14 cellular contexts compared by ENCODE assay signal in genomic region chr10:103793920-103794883, GRCh38.
A peak's percentile ranks its signal among the peaks of the same experiment; 100 is the strongest.
DNase-seq lines count a peak whose midpoint lies in the region; ATAC-seq, FAIRE-seq and TF ChIP-seq lines count a peak whose summit lies in the region.
"Had no signal": no experiment of that assay in that cellular context is flagged by ENCODE, and none has a peak within 500 bp of the region (broad histone marks: within the 10 kb centered on the region; RNA-seq: fewer than 3 reads in every experiment).

No MANE protein-coding gene starts in this region.

- no peak overlapping the region for H3K27ac Mint-ChIP-seq in activated CD4-positive, alpha-beta T cell treated with anti-CD3 and anti-CD28 coated beads for 36 hours
- H3K27ac Mint-ChIP-seq: mesothelial cell of epicardium had no signal

- H3K79me2 ChIP-seq in HepG2 (ENCODE audit: insufficient read depth, low read length), result peaks cover 27% of the 10 kb centered on the region

- H3K4me3 ChIP-seq in RWPE2 (ENCODE audit: severe bottlenecking), result no peak overlapping the region
- H3K4me3 ChIP-seq in HepG2 (replicated peaks in 1 of 3; ENCODE audit: insufficient read depth in 1 of 3, low read depth in 2 of 3, low read length in 3 of 3), result peak overlapping the region; percentile 3 to 39 (median 6); a peak in 2 of 6 replicates
- H3K4me3 ChIP-seq in upper lobe of left lung, result no peak overlapping the region
- H3K4me3 ChIP-seq: testis had no signal

- CTCF ChIA-PET in HepG2 (lab: Yijun Ruan, JAX; ENCODE audit: low intra/inter-chr PET ratio, low total read pairs), result no interaction called here
- CTCF ChIA-PET in activated CD4-positive, alpha-beta T cell treated with anti-CD3 and anti-CD28 coated beads for 36 hours (lab: Charles Lee), result interaction anchor here (0.5 kb wide), 1 partner anchor 108 kb away, joined by 3 read pairs; no protein-coding TSS in a partner anchor

- TF ChIP-seq EP300 in HepG2 (IDR thresholded peaks at IDR 0.05; ENCODE audit: low read depth in 2 of 2, low read length in 2 of 2), result peak; percentile 98 to 100
- TF ChIP-seq EP300 in HepG2 (CRISPR knock-in tag; IDR thresholded peaks at IDR 0.05; ENCODE audit: borderline replicate concordance), result peak; percentile 99
- TF ChIP-seq EP300 in upper lobe of left lung (IDR thresholded peaks at IDR 0.05), result peak in 2 of 4 donors; percentile 31 to 51

- 2% methylated on average over 8 of the region's 13 CpGs for WGBS in HepG2 (ENCODE audit: low lambda C conversion rate)
- WGBS in upper lobe of left lung, 2 donors, result 43 to 54% methylated on average over 12 to 13 of the region's 13 CpGs

- TF ChIP-seq RAD21 in HepG2 (CRISPR knock-in tag; IDR thresholded peaks at IDR 0.05), result peak; percentile 58; the same call in 1 of the 2 replicates

- H3K36me3 Mint-ChIP-seq in activated CD4-positive, alpha-beta T cell treated with anti-CD3 and anti-CD28 coated beads for 36 hours (ENCODE audit: low read depth), result no peaks in the 10 kb centered on the region

- H3K27me3 Mint-ChIP-seq in activated CD4-positive, alpha-beta T cell treated with anti-CD3 and anti-CD28 coated beads for 36 hours, result no peaks in the 10 kb centered on the region

- POLR2A ChIA-PET in HepG2 (lab: Yijun Ruan, JAX), result interaction anchor here (0.7 to 5.5 kb wide), 20 partner anchors 9 to 136 kb away, joined by 3 to 107 read pairs (median 7); partner anchors contain the start of gene SH3PXD2A
- POLR2A ChIA-PET in activated CD4-positive, alpha-beta T cell treated with anti-CD3 and anti-CD28 coated beads for 36 hours (lab: Charles Lee), result no interaction called here

- H3K9me3 Mint-ChIP-seq in activated CD4-positive, alpha-beta T cell treated with anti-CD3 and anti-CD28 coated beads for 36 hours (ENCODE audit: low read depth), result no peaks in the 10 kb centered on the region
- H3K9me3 Mint-ChIP-seq: mesothelial cell of epicardium had no signal

- intact Hi-C loops in HepG2 (cut with micrococcal nuclease; ENCODE audit: unreplicated experiment), result loop anchor here (1.0 to 5.0 kb wide), 4 partner anchors 13 to 77 kb away; no protein-coding TSS in a partner anchor
- intact Hi-C loops in activated CD4-positive, alpha-beta T cell treated with anti-CD3 and anti-CD28 coated beads for 36 hours (cut with DNase I, micrococcal nuclease), result no loop called here

- H3K36me3 ChIP-seq in RWPE2 (ENCODE audit: low read depth) (peaks cover 69% of the 10 kb centered on the region), HepG2 (replicated peaks in 1 of 2; ENCODE audit: control insufficient read depth in 1 of 2, insufficient read depth in 2 of 2, low read length in 2 of 2) (peaks cover 23 to 52% of the 10 kb centered on the region in 2 experiments), upper lobe of left lung (no peaks in the 10 kb centered on the region)

- TF ChIP-seq CTCF in RWPE2 (IDR thresholded peaks at IDR 0.05; ENCODE audit: poor library complexity, severe bottlenecking), result no peak
- TF ChIP-seq CTCF in HepG2 (CRISPR knock-in tag; IDR thresholded peaks at IDR 0.05), result peak; percentile 28; the same call in 1 of the 2 replicates
- TF ChIP-seq CTCF in upper lobe of left lung (IDR thresholded peaks at IDR 0.05), result peak in 1 of 6 experiments; percentile 7

- ATAC-seq in RWPE2 (ENCODE audit: low read depth) (no peak), HepG2 (peak; percentile 97), upper lobe of left lung (ENCODE audit: low FRiP score in 2 of 2) (peak; percentile 67 to 85)
- ATAC-seq in activated CD4-positive, alpha-beta T cell treated with anti-CD3 and anti-CD28 coated beads for 36 hours, result no peak

- H3K4me1 Mint-ChIP-seq in activated CD4-positive, alpha-beta T cell treated with anti-CD3 and anti-CD28 coated beads for 36 hours, result peaks cover 6% of the 10 kb centered on the region

- BruUV-seq in HepG2 (replicated peaks; lab: Mats Ljungman, UMichigan), result TSS peak; percentile 100

- H3K9ac ChIP-seq in HepG2 (ENCODE audit: insufficient read depth, low read depth, low read length), result peak overlapping the region; percentile 66

- H3K27me3 ChIP-seq in RWPE2 (ENCODE audit: insufficient read depth, poor library complexity, severe bottlenecking) (no peaks in the 10 kb centered on the region), HepG2 (ENCODE audit: control insufficient read depth in 1 of 2, insufficient read depth in 2 of 2, low read length in 2 of 2) (no peaks in the 10 kb centered on the region), upper lobe of left lung (no peaks in the 10 kb centered on the region)
- H3K27me3 ChIP-seq: testis had no signal

- in situ Hi-C loops in HepG2 (cut with HindIII; ENCODE audit: extremely low pct_ligation_motif_present, low pct_unique_long_range_greater_than_20kb), result loop anchor here (5.0 kb wide), 2 partner anchors 63 to 77 kb away; partner anchors contain the start of gene SH3PXD2A

- peak; percentile 23 for DNase-seq in SIG-M5 treated with dmso at 0.1 percent for 504 hours (lab: John Stamatoyannopoulos, UW; ENCODE audit: unreplicated experiment)
- no peak for DNase-seq in SIG-M5 (lab: John Stamatoyannopoulos, UW)
- DNase-seq in RWPE2 (ENCODE audit: low spot score), result no peak
- peak; percentile 99 for DNase-seq in HepG2 (ENCODE audit: low spot score)
- peak in 1 of 2 donors; percentile 88 for DNase-seq in upper lobe of left lung
- no peak for DNase-seq in inferior parietal cortex (ENCODE audit: extremely low spot score)
- DNase-seq in stimulated activated CD4-positive, alpha-beta T cell treated with anti-CD3 and anti-CD28 coated beads, Interleukin-1b, Interleukin-23, amount 100 ng/mL, for 48 hours, result no peak
- DNase-seq in activated CD4-positive, alpha-beta T cell treated with anti-CD3 and anti-CD28 coated beads for 36 hours, result no peak
- DNase-seq: effector CD8-positive, alpha-beta T cell; EL; glutamatergic neuron; T-helper 9 cell; testis had no signal

- H3K4me2 ChIP-seq in HepG2 (ENCODE audit: low read depth, low read length), result peak overlapping the region; percentile 83

- TF ChIP-seq POLR2A in HepG2 (IDR thresholded peaks at IDR 0.05; ENCODE audit: insufficient read depth in 1 of 2, low read depth in 2 of 2, low read length in 2 of 2) (peak; percentile 57 to 64; a peak in 3 of 4 replicates), upper lobe of left lung (IDR thresholded peaks at IDR 0.05) (no peak)

- H3K27ac ChIP-seq in RWPE2 (ENCODE audit: poor library complexity, severe bottlenecking) (peak overlapping the region; percentile 33), HepG2 (ENCODE audit: extremely low read length, insufficient read depth, low read length) (peak overlapping the region; percentile 94), upper lobe of left lung (peak overlapping the region; percentile 58 to 68 (median 64))
- H3K27ac ChIP-seq: testis had no signal

- no peak overlapping the region for H2AFZ ChIP-seq in HepG2 (ENCODE audit: low read length)

- H3K4me3 Mint-ChIP-seq in activated CD4-positive, alpha-beta T cell treated with anti-CD3 and anti-CD28 coated beads for 36 hours, result no peak overlapping the region
- H3K4me3 Mint-ChIP-seq: mesothelial cell of epicardium had no signal

- H3K4me1 ChIP-seq in RWPE2 (ENCODE audit: insufficient read depth, poor library complexity, severe bottlenecking) (peaks cover 19% of the 10 kb centered on the region), HepG2 (ENCODE audit: insufficient read depth, low read length) (peaks cover 98% of the 10 kb centered on the region), upper lobe of left lung (peaks cover 6 to 50% (median 43%) of the 10 kb centered on the region in 4 donors)
- H3K4me1 ChIP-seq: testis had no signal

- FAIRE-seq in HepG2 (lab: Jason Lieb, UNC), result peak; percentile 98

- no peaks in the 10 kb centered on the region for H4K20me1 ChIP-seq in HepG2 (ENCODE audit: insufficient read depth, low read length)

- no peaks in the 10 kb centered on the region for H3K9me3 ChIP-seq in RWPE2 (ENCODE audit: severe bottlenecking)
- H3K9me3 ChIP-seq in HepG2 (ENCODE audit: low read length), result no peaks in the 10 kb centered on the region
- no peaks in the 10 kb centered on the region for H3K9me3 ChIP-seq in upper lobe of left lung
- H3K9me3 ChIP-seq: testis had no signal

TF ChIP-seq in HepG2, 621 proteins besides CTCF, POLR2A, EP300 and RAD21 (continues in another document):
- TF ChIP-seq GZF1 (CRISPR knock-in tag; IDR thresholded peaks at IDR 0.05) (0 out of 2 replicates have a peak, but pooled peaks have one; percentile 52), THAP11 (CRISPR knock-in tag; IDR thresholded peaks at IDR 0.05) (peak; percentile 84), ZSCAN5A (CRISPR knock-in tag; IDR thresholded peaks at IDR 0.05; ENCODE audit: borderline replicate concordance) (no peak), ZNF138 (CRISPR knock-in tag; IDR thresholded peaks at IDR 0.05; ENCODE audit: low read depth) (no peak), ZFP36 (IDR thresholded peaks at IDR 0.05; ENCODE audit: borderline replicate concordance, low read depth, low read length, partially characterized antibody) (no peak), DMTF1 (CRISPR knock-in tag; IDR thresholded peaks at IDR 0.05) (0 out of 2 replicates have a peak, but pooled peaks have one; percentile 71), ZMYM4 (CRISPR knock-in tag; IDR thresholded peaks at IDR 0.05) (peak; percentile 88), NCOR1 (IDR thresholded peaks at IDR 0.05; ENCODE audit: borderline replicate concordance, low read length) (peak; percentile 97)

Comparison
In these comparisons a context has a peak if more than half of its experiments do, and no peak if none do; other contexts are left out.
1. DNase-seq: peak in SIG-M5 treated with dmso at 0.1 percent for 504 hours (single experiment) and HepG2 (single experiment); none in SIG-M5 (single experiment), RWPE2 (single experiment), inferior parietal cortex (single experiment), stimulated activated CD4-positive, alpha-beta T cell treated with anti-CD3 and anti-CD28 coated beads, Interleukin-1b, Interleukin-23, amount 100 ng/mL, for 48 hours (single experiment) and activated CD4-positive, alpha-beta T cell treated with anti-CD3 and anti-CD28 coated beads for 36 hours (single experiment).
2. ATAC-seq: peak in HepG2 (single experiment) and upper lobe of left lung (2 of 2); none in RWPE2 (single experiment) and activated CD4-positive, alpha-beta T cell treated with anti-CD3 and anti-CD28 coated beads for 36 hours (single experiment).
3. H3K27ac ChIP-seq: peak in every context shown above with its lines; median percentile 94 in HepG2; 64 in upper lobe of left lung; 33 in RWPE2.
4. H3K4me3 ChIP-seq: peak in HepG2 (3 of 3); none in RWPE2 (single experiment) and upper lobe of left lung (0 of 4).
5. POLR2A ChIP-seq: peak in HepG2 (2 of 2); none in upper lobe of left lung (0 of 4).